6 cellular contexts compared by ENCODE assay signal in the genomic region with DNA sequence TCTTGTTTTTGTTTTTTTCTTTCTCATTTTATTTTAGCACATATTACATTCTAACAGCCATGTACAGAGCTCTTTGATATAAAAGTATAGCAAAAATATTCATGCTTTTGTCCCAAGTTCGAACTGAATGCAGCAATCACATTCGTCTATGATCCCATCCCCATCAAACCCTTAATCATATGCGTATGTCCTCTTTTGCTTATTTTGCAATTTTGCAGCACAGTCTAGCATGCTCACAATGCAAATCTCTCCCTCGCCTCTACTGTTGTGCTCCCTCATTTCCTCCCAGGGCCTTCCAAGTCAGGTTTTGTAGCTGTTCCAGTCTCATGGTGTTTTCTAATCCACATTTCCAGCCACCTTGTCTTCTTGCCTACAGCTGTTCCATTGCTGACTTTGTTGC.
"Had no signal": no experiment of that assay in that cellular context is flagged by ENCODE, and none has a peak within 500 bp of the region (broad histone marks: within the 10 kb centered on the region; RNA-seq: fewer than 3 reads in every experiment).

No MANE protein-coding gene starts in this region.

- FAIRE-seq: HTR-8/SVneo had no signal

- H3K4me2 ChIP-seq: KMS-11 had no signal

- H3K9ac ChIP-seq: KMS-11 had no signal

- H3K27ac ChIP-seq: HL-60, KMS-11 had no signal

- DNase-seq: IMR-90, KBM-7, KG1 had no signal
